In the genomic region with DNA sequence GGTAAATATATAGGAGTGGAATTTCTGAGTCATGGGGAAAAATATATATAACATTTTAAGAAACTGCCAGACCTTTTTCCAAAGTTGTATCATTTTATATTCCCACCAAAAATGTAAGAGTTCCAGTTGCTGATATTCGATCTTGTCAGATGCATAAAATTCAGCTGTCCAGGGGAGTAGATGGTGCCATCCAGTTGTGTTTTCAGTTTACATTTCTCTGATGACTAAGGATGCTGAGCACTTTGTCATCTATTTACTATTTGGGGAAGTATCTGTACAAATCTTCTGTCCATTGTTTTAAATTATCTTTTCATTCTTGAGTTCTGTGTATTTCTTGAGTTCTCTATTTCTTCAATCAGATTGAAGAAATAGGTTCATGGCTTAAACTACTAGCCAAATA, we compare ENCODE assay signal across 8 cellular contexts.
"Had no signal": no experiment of that assay in that cellular context is flagged by ENCODE, and none has a peak within 500 bp of the region (broad histone marks: within the 10 kb centered on the region; RNA-seq: fewer than 3 reads in every experiment).

No MANE protein-coding gene starts in this region.

- H3K9me3 ChIP-seq: HAP-1 had no signal

- H3K4me3 ChIP-seq: HAP-1 had no signal

- FAIRE-seq: HepG2 had no signal

- H3K27ac ChIP-seq: HL-60 had no signal

- ATAC-seq: HCT116, HepG2 had no signal

- H3K4me1 ChIP-seq: HAP-1 had no signal

- DNase-seq: GOT3, H7, HFFc6, KBM-7 had no signal

- H3K36me3 ChIP-seq: HAP-1 had no signal
